In the genomic region with DNA sequence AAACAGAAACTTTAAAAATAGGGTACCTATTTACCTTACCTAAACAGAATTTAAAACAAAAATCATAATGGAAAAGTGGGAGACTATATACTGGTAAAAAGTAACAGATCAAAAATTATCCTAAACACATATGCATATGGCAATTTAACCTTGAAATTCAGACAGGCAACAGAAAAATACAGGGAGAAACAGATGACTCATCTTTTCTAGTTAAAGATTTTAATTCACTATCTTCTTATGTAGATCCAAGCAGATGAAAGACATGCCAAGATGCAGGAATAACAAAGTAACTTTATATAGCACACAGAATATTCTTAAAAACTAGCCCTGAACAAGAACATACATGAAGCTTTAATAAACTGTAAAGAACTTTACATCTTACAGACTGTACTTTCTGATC, we compare ENCODE assay signal across 21 cellular contexts. TPM values are rescaled to one million over a fixed set of nuclear protein-coding genes. Genes with fewer than 3 reads are reported as not detected.
DNase-seq lines count a peak whose midpoint lies in the region; ATAC-seq, FAIRE-seq and TF ChIP-seq lines count a peak whose summit lies in the region.
"Had no signal": no experiment of that assay in that cellular context is flagged by ENCODE, and none has a peak within 500 bp of the region (broad histone marks: within the 10 kb centered on the region; RNA-seq: fewer than 3 reads in every experiment).

No MANE protein-coding gene starts in this region.

- intact Hi-C loops in endothelial cell of umbilical vein (cut with micrococcal nuclease): no loop called here

- no peak for FAIRE-seq in endothelial cell of umbilical vein (lab: Jason Lieb, UNC)

- no peak overlapping the region for H3K4me3 ChIP-seq in SK-N-MC
- no peak overlapping the region for H3K4me3 ChIP-seq in endothelial cell of umbilical vein (replicated peaks in 1 of 3; ENCODE audit: insufficient read depth in 1 of 3, low read depth in 1 of 3, low read length in 3 of 3)
- H3K4me3 ChIP-seq: GM23248, HAP-1 had no signal

- H3K4me1 Mint-ChIP-seq in osteocyte (ENCODE audit: unreplicated experiment): peaks cover 23% of the 10 kb centered on the region

- no peak for TF ChIP-seq CTCF in endothelial cell of umbilical vein (IDR thresholded peaks at IDR 0.05; ENCODE audit: extremely low read depth in 1 of 2, insufficient read depth in 1 of 2, low read depth in 1 of 2, low read length in 2 of 2)
- no peak for TF ChIP-seq CTCF in osteocyte (IDR thresholded peaks at IDR 0.05)

- no peak overlapping the region for H3K9ac ChIP-seq in SK-N-MC (ENCODE audit: insufficient read length)
- no peak overlapping the region for H3K9ac ChIP-seq in endothelial cell of umbilical vein (replicated peaks; ENCODE audit: extremely low read depth, insufficient read depth, low read length)
- H3K9ac ChIP-seq: GM23248 had no signal

- H3K9me3 ChIP-seq in SK-N-MC (ENCODE audit: low read depth, low read length) (no peaks in the 10 kb centered on the region), endothelial cell of umbilical vein (replicated peaks; ENCODE audit: control insufficient read depth, insufficient read depth, low read length) (no peaks in the 10 kb centered on the region)
- H3K9me3 ChIP-seq: Caco-2, HAP-1 had no signal

- no peaks in the 10 kb centered on the region for H3K27me3 Mint-ChIP-seq in osteocyte (ENCODE audit: unreplicated experiment)
- H3K27me3 Mint-ChIP-seq: B cell; CD4-positive, CD25-positive, alpha-beta regulatory T cell had no signal

- CTCF ChIA-PET in endothelial cell of umbilical vein (lab: Charles Lee): no interaction called here

- H3K27ac Mint-ChIP-seq in osteocyte (ENCODE audit: unreplicated experiment): peak overlapping the region; percentile 51
- H3K27ac Mint-ChIP-seq: B cell; CD4-positive, CD25-positive, alpha-beta regulatory T cell had no signal

- H3K9me1 ChIP-seq in endothelial cell of umbilical vein (replicated peaks; ENCODE audit: control insufficient read depth, extremely low read depth, insufficient read depth, low read length): no peaks in the 10 kb centered on the region

- no peak overlapping the region for H2AFZ ChIP-seq in endothelial cell of umbilical vein (ENCODE audit: low read depth, low read length)
- H2AFZ ChIP-seq: GM23248 had no signal

- H3K4me2 ChIP-seq in endothelial cell of umbilical vein (ENCODE audit: insufficient read depth, low read length): no peak overlapping the region

- POLR2A ChIA-PET in endothelial cell of umbilical vein (lab: Charles Lee): no interaction called here

- H4K20me1 ChIP-seq in endothelial cell of umbilical vein (replicated peaks; ENCODE audit: control insufficient read depth, extremely low read depth, insufficient read depth, low read length): peaks cover 3% of the 10 kb centered on the region

- H3K79me2 ChIP-seq in endothelial cell of umbilical vein (ENCODE audit: control insufficient read depth, insufficient read depth, low read length): peaks cover 50% of the 10 kb centered on the region

- no peak overlapping the region for H3K4me3 Mint-ChIP-seq in osteocyte (ENCODE audit: unreplicated experiment)
- H3K4me3 Mint-ChIP-seq: B cell; CD4-positive, CD25-positive, alpha-beta regulatory T cell had no signal

- H3K27me3 ChIP-seq in endothelial cell of umbilical vein (ENCODE audit: control insufficient read depth in 2 of 2, insufficient read depth in 2 of 2, low read length in 2 of 2): no peaks in the 10 kb centered on the region

- no peaks in the 10 kb centered on the region for H3K9me3 Mint-ChIP-seq in osteocyte (ENCODE audit: unreplicated experiment)
- H3K9me3 Mint-ChIP-seq: CD4-positive, CD25-positive, alpha-beta regulatory T cell had no signal

- BruUV-seq in endothelial cell of umbilical vein (replicated peaks; lab: Mats Ljungman, UMichigan): no TSS peak

- peak; percentile 11 for DNase-seq in COLO829 (ENCODE audit: low spot score)
- no peak for DNase-seq in SK-N-MC (ENCODE audit: low read depth, low spot score)
- no peak for DNase-seq in endothelial cell of umbilical vein (ENCODE audit: low read depth, low spot score)
- no peak for DNase-seq in osteocyte (ENCODE audit: extremely low spot score, unreplicated experiment)
- no peak for DNase-seq in HuH-7.5 (ENCODE audit: low spot score)
- no peak for DNase-seq in ureter (ENCODE audit: low spot score)
- DNase-seq: Caco-2; CD4-positive, CD25-positive, alpha-beta regulatory T cell; DMS153; GDM1; GM23248; KG1; MV-4-11; NCI-H187; NCI-H2107; NCI-H510A; NCI-H774; SHP77 treated with DMSO at 0.1 percent for 48 hours had no signal

- H3K36me3 ChIP-seq in SK-N-MC (ENCODE audit: insufficient read depth, low read length) (peaks cover 58% of the 10 kb centered on the region), endothelial cell of umbilical vein (ENCODE audit: control insufficient read depth in 2 of 2, extremely low read depth in 1 of 2, insufficient read depth in 2 of 2, low read length in 2 of 2) (peaks cover 0 to 3% of the 10 kb centered on the region in 2 experiments)

- H3K4me1 ChIP-seq in endothelial cell of umbilical vein (ENCODE audit: control insufficient read depth, extremely low read depth, insufficient read depth, low read length): no peaks in the 10 kb centered on the region
- H3K4me1 ChIP-seq: Caco-2 had no signal

- peak overlapping the region; percentile 27; the same call in 1 of the 2 replicates for H3K27ac ChIP-seq in SK-N-MC
- no peak overlapping the region for H3K27ac ChIP-seq in endothelial cell of umbilical vein (ENCODE audit: insufficient read depth, low read depth, low read length)
- H3K27ac ChIP-seq: GM23248 had no signal

- H3K36me3 Mint-ChIP-seq in osteocyte (ENCODE audit: unreplicated experiment): peaks cover 21% of the 10 kb centered on the region

- no peak for TF ChIP-seq POLR2A in endothelial cell of umbilical vein (IDR thresholded peaks at IDR 0.05; ENCODE audit: low read depth, low read length)

- ATAC-seq in HG02840 (IDR thresholded peaks at IDR 0.05; ENCODE audit: low FRiP score, unreplicated experiment): no peak

- dilution Hi-C loops in endothelial cell of umbilical vein (cut with MboI; ENCODE audit: extremely low pct_ligation_motif_present, low sequenced_read_pairs): no loop called here

TF ChIP-seq in endothelial cell of umbilical vein, 7 proteins besides CTCF, POLR2A, EP300 and RAD21:
- TF ChIP-seq FOS (IDR thresholded peaks at IDR 0.05; ENCODE audit: borderline replicate concordance, insufficient read depth, low read length) (peak; percentile 16), POLR2AphosphoS5 (IDR thresholded peaks at IDR 0.05; ENCODE audit: insufficient read depth, low read depth, low read length) (no peak), EZH2 (IDR thresholded peaks at IDR 0.05; ENCODE audit: borderline replicate concordance, low read depth, low read length, severe bottlenecking) (no peak), MYC (IDR thresholded peaks at IDR 0.05; ENCODE audit: low read depth, low read length) (no peak), JUN (IDR thresholded peaks at IDR 0.05; ENCODE audit: borderline replicate concordance, insufficient read depth, insufficient read length, low read depth) (peak; percentile 12)
- TF ChIP-seq, protein P1, sequence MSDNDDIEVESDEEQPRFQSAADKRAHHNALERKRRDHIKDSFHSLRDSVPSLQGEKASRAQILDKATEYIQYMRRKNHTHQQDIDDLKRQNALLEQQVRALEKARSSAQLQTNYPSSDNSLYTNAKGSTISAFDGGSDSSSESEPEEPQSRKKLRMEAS (IDR thresholded peaks at IDR 0.05; ENCODE audit: insufficient read depth, insufficient read length): no peak
TF ChIP-seq in endothelial cell of umbilical vein: peak in this region for 2.

RNA-seq across cellular contexts. Expression of gene PRPF40A, which starts 31.0 kb away (rescaled TPM):
- total RNA-seq in endothelial cell of umbilical vein: 99.5 and 123 TPM in 2 replicates
- 51.5 and 58.2 TPM in 2 replicates for polyA plus RNA-seq in endothelial cell of umbilical vein
- 51.0 and 53.9 TPM in 2 replicates for polyA plus RNA-seq in endothelial cell of umbilical vein (2011; cell fraction: cytosol; rRNA removed)
- 173 and 174 TPM in 2 replicates for polyA plus RNA-seq in endothelial cell of umbilical vein (2011; cell fraction: nucleus; rRNA removed)
- polyA plus RNA-seq in endothelial cell of umbilical vein (2012): 92.4 and 98.1 TPM in 2 replicates
- polyA minus RNA-seq in endothelial cell of umbilical vein: 376 and 386 TPM in 2 replicates
- polyA minus RNA-seq in endothelial cell of umbilical vein (2011; cell fraction: cytosol; rRNA and poly(A)+ RNA removed): 60.0 TPM
- 236 and 283 TPM in 2 replicates for polyA minus RNA-seq in endothelial cell of umbilical vein (2011; cell fraction: nucleus; rRNA and poly(A)+ RNA removed)
- total RNA-seq in osteocyte: 83.0 and 91.7 TPM in 2 replicates
- total RNA-seq in ureter: 111 TPM

RNA-seq across cellular contexts. Expression of gene ARL6IP6, which starts 32.1 kb away (rescaled TPM):
- 34.7 and 36.5 TPM in 2 replicates for total RNA-seq in endothelial cell of umbilical vein
- polyA plus RNA-seq in endothelial cell of umbilical vein: 48.9 and 57.8 TPM in 2 replicates
- 52.9 and 66.7 TPM in 2 replicates for polyA plus RNA-seq in endothelial cell of umbilical vein (2011; cell fraction: cytosol; rRNA removed)
- polyA plus RNA-seq in endothelial cell of umbilical vein (2011; cell fraction: nucleus; rRNA removed): 38.2 and 60.1 TPM in 2 replicates
- 20.8 and 24.0 TPM in 2 replicates for polyA plus RNA-seq in endothelial cell of umbilical vein (2012)
- 16.3 and 22.7 TPM in 2 replicates for polyA minus RNA-seq in endothelial cell of umbilical vein
- polyA minus RNA-seq in endothelial cell of umbilical vein (2011; cell fraction: cytosol; rRNA and poly(A)+ RNA removed): 13.0 TPM
- 13.0 and 22.5 TPM in 2 replicates for polyA minus RNA-seq in endothelial cell of umbilical vein (2011; cell fraction: nucleus; rRNA and poly(A)+ RNA removed)
- total RNA-seq in osteocyte: 13.9 and 17.0 TPM in 2 replicates
- 19.1 TPM for total RNA-seq in ureter
